Comparison of ENCODE assay signal across 6 cellular contexts in the genomic region with DNA sequence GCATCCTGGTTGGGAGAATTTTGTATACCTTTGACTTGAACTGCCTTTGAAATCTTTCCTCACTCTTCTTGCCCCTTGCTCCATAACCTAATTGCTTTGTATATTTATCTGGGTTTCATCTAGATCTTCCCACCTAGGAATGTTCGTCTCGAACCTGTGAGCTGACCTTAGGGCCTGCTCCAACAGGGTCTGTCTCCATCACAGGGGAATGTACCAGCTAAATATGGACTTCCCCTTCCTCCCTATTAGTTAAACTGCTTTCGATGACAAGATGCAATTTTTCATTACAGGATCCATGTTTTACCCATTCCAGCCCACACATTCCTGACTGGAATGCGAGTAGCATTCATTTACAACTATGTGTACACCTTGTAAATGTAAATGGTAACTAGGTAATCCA.
"Had no signal": no experiment of that assay in that cellular context is flagged by ENCODE, and none has a peak within 500 bp of the region (broad histone marks: within the 10 kb centered on the region; RNA-seq: fewer than 3 reads in every experiment).

No MANE protein-coding gene starts in this region.

- H3K4me3 Mint-ChIP-seq: H9 had no signal

- H3K27ac ChIP-seq: GM23248 had no signal

- H2AFZ ChIP-seq: GM23248 had no signal

- ATAC-seq: K562 had no signal

- H3K9me3 Mint-ChIP-seq: H9 had no signal

- H3K27ac Mint-ChIP-seq: H9 had no signal

- DNase-seq: GM23248, H9, HCEC 1CT, IMR-90, KG1 had no signal

- H3K9ac ChIP-seq: GM23248 had no signal

- H3K4me3 ChIP-seq: GM23248, K562 had no signal
